In genomic region chr11:57479925-57480324, GRCh38 we compare ENCODE assay signal across 1 cellular context.
TF ChIP-seq lines count a peak whose summit lies in the region.

No MANE protein-coding gene starts in this region.

TF ChIP-seq in K562, 482 proteins besides CTCF, POLR2A, EP300 and RAD21:
- TF ChIP-seq BHLHE40 (IDR thresholded peaks at IDR 0.05; ENCODE audit: low read length): no peak
- TF ChIP-seq PTBP1 (IDR thresholded peaks at IDR 0.05; ENCODE audit: low read depth, low read length): no peak
- TF ChIP-seq CCAR2 (IDR thresholded peaks at IDR 0.05; ENCODE audit: low read depth, low read length): 0 out of 2 replicates have a peak, but pooled peaks have one; percentile 16
